Comparison of ENCODE assay signal across 19 cellular contexts in the genomic region with DNA sequence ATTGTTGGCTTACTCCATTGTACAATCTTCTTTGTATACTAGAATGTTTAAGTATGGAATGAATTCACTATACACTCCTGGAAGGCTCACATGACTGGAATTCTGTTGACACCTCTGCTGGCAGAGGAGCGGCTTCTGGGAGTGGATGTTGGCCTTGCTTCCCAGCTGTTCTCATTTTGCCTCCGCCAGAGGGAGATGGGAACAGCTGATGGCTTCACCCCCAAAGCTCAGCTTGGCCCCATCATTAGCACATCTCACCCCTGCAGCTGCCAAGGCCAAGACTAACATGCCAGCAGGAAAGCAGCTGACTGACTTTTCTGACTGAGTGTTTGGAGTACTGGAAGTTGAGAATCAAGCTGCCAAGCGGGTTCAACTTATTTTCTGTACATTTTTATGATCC. TPM values are rescaled to one million over a fixed set of nuclear protein-coding genes. Genes with fewer than 3 reads are reported as not detected.
DNase-seq lines count a peak whose midpoint lies in the region; TF ChIP-seq lines count a peak whose summit lies in the region.
"Had no signal": no experiment of that assay in that cellular context is flagged by ENCODE, and none has a peak within 500 bp of the region (broad histone marks: within the 10 kb centered on the region; RNA-seq: fewer than 3 reads in every experiment).

No MANE protein-coding gene starts in this region.

- H3K4me1 ChIP-seq in SJCRH30 = peaks cover 30% of the 10 kb centered on the region
- H3K4me1 ChIP-seq: breast epithelium had no signal

- H3K9me3 Mint-ChIP-seq in osteocyte (ENCODE audit: unreplicated experiment) (peaks cover 12% of the 10 kb centered on the region), endothelial cell (ENCODE audit: unreplicated experiment) (no peaks in the 10 kb centered on the region)
- peaks cover 4% of the 10 kb centered on the region for H3K9me3 Mint-ChIP-seq in activated T-cell treated with anti-CD3 and anti-CD28 coated beads, Interleukin-2, amount 50 U/mL, for 24 hours

- H3K4me3 Mint-ChIP-seq in osteocyte (ENCODE audit: unreplicated experiment) (no peak overlapping the region), endothelial cell (ENCODE audit: unreplicated experiment) (no peak overlapping the region)
- H3K4me3 Mint-ChIP-seq in activated T-cell treated with anti-CD3 and anti-CD28 coated beads, Interleukin-2, amount 50 U/mL, for 24 hours = no peak overlapping the region
- H3K4me3 Mint-ChIP-seq: activated naive CD8-positive, alpha-beta T cell treated with anti-CD3 and anti-CD28 coated beads, Interleukin-2, amount 50 U/mL, for 24 hours; CD4-positive, alpha-beta T cell; stimulated activated effector memory CD8-positive, alpha-beta T cell treated with anti-CD3 and anti-CD28 coated beads, Interleukin-12 subunit alpha, Interleukin-12 subunit beta, amount 100 ng/mL, for 72 hours had no signal

- H3K27me3 Mint-ChIP-seq in osteocyte (ENCODE audit: unreplicated experiment) = no peaks in the 10 kb centered on the region
- H3K27me3 Mint-ChIP-seq in endothelial cell (ENCODE audit: unreplicated experiment) = no peaks in the 10 kb centered on the region
- H3K27me3 Mint-ChIP-seq in activated T-cell treated with anti-CD3 and anti-CD28 coated beads, Interleukin-2, amount 50 U/mL, for 24 hours = no peaks in the 10 kb centered on the region
- H3K27me3 Mint-ChIP-seq: activated naive CD8-positive, alpha-beta T cell treated with anti-CD3 and anti-CD28 coated beads, Interleukin-2, amount 50 U/mL, for 24 hours; CD4-positive, alpha-beta T cell had no signal

- CTCF ChIA-PET in AG04450 (lab: Charles Lee) = interaction anchor here (1.6 to 1.8 kb wide), 2 partner anchors 391 to 439 kb away, joined by 5 read pairs; no protein-coding TSS in a partner anchor

- no peaks in the 10 kb centered on the region for H3K36me3 ChIP-seq in SJCRH30
- H3K36me3 ChIP-seq: breast epithelium had no signal

- TF ChIP-seq CTCF in AG04450 (IDR thresholded peaks at IDR 0.05; ENCODE audit: low read depth, low read length) (peak; percentile 48), osteocyte (IDR thresholded peaks at IDR 0.05) (no peak), endothelial cell (IDR thresholded peaks at IDR 0.05; ENCODE audit: unreplicated experiment) (no peak)

- H3K27ac Mint-ChIP-seq in osteocyte (ENCODE audit: unreplicated experiment) = peak overlapping the region; percentile 79
- no peak overlapping the region for H3K27ac Mint-ChIP-seq in endothelial cell (ENCODE audit: unreplicated experiment)
- no peak overlapping the region for H3K27ac Mint-ChIP-seq in activated T-cell treated with anti-CD3 and anti-CD28 coated beads, Interleukin-2, amount 50 U/mL, for 24 hours
- H3K27ac Mint-ChIP-seq: activated naive CD8-positive, alpha-beta T cell treated with anti-CD3 and anti-CD28 coated beads, Interleukin-2, amount 50 U/mL, for 24 hours; CD4-positive, alpha-beta T cell; stimulated activated effector memory CD8-positive, alpha-beta T cell treated with anti-CD3 and anti-CD28 coated beads, Interleukin-12 subunit alpha, Interleukin-12 subunit beta, amount 100 ng/mL, for 72 hours had no signal

- DNase-seq in AG04450 (ENCODE audit: low read depth, low spot score) (peak; percentile 53), SJCRH30 (peak; percentile 92 to 95), globus pallidus (ENCODE audit: low spot score) (peak; percentile 57), osteocyte (ENCODE audit: extremely low spot score, unreplicated experiment) (no peak), endothelial cell (ENCODE audit: low spot score) (no peak), NOMO-1 (lab: John Stamatoyannopoulos, UW; ENCODE audit: unreplicated experiment in 2 of 2) (no peak), DMS53 (lab: John Stamatoyannopoulos, UW) (no peak)
- DNase-seq in activated T-cell treated with anti-CD3 and anti-CD28 coated beads, Interleukin-2, amount 50 U/mL, for 24 hours = no peak
- DNase-seq: activated CD4-positive, alpha-beta T cell treated with anti-CD3 and anti-CD28 coated beads, Interleukin-2, amount 50 U/mL, for 4 hours; activated effector memory CD4-positive, alpha-beta T cell treated with anti-CD3 and anti-CD28 coated beads, Interleukin-2, amount 50 U/mL, for 16 hours; activated naive CD8-positive, alpha-beta T cell treated with anti-CD3 and anti-CD28 coated beads, Interleukin-2, amount 50 U/mL, for 24 hours; CD4-positive, alpha-beta T cell; GF-D8; NCI-H1436 treated with DMSO at 0.1 percent for 48 hours; NCI-H345; PC-3 had no signal

- no peak overlapping the region for H3K4me3 ChIP-seq in AG04450 (ENCODE audit: low read depth, low read length)
- H3K4me3 ChIP-seq in SJCRH30 = no peak overlapping the region
- H3K4me3 ChIP-seq: breast epithelium had no signal

- POLR2A ChIA-PET in AG04450 (lab: Yijun Ruan, JAX) = interaction anchor here (0.6 kb wide), 1 partner anchor 120 kb away, joined by 3 read pairs; no protein-coding TSS in a partner anchor

- H3K27me3 ChIP-seq in AG04450 (ENCODE audit: control insufficient read depth, insufficient read depth, low read length) (no peaks in the 10 kb centered on the region), SJCRH30 (no peaks in the 10 kb centered on the region)
- H3K27me3 ChIP-seq: breast epithelium had no signal

- H3K36me3 Mint-ChIP-seq in osteocyte (ENCODE audit: unreplicated experiment) (peaks cover 10% of the 10 kb centered on the region), endothelial cell (ENCODE audit: low read depth, unreplicated experiment) (peaks cover 8% of the 10 kb centered on the region)
- no peaks in the 10 kb centered on the region for H3K36me3 Mint-ChIP-seq in activated T-cell treated with anti-CD3 and anti-CD28 coated beads, Interleukin-2, amount 50 U/mL, for 24 hours (ENCODE audit: low read depth)

- H3K27ac ChIP-seq in AG04450 (ENCODE audit: low read depth, low read length) (no peak overlapping the region), SJCRH30 (peak overlapping the region; percentile 90)
- H3K27ac ChIP-seq: breast epithelium had no signal

- H3K4me1 Mint-ChIP-seq in osteocyte (ENCODE audit: unreplicated experiment) (peaks cover 37% of the 10 kb centered on the region), endothelial cell (ENCODE audit: unreplicated experiment) (no peaks in the 10 kb centered on the region)
- no peaks in the 10 kb centered on the region for H3K4me1 Mint-ChIP-seq in activated T-cell treated with anti-CD3 and anti-CD28 coated beads, Interleukin-2, amount 50 U/mL, for 24 hours (ENCODE audit: low read depth)
- H3K4me1 Mint-ChIP-seq: activated naive CD8-positive, alpha-beta T cell treated with anti-CD3 and anti-CD28 coated beads, Interleukin-2, amount 50 U/mL, for 24 hours had no signal

- H3K9me3 ChIP-seq in AG04450 (ENCODE audit: control insufficient read depth, insufficient read depth, low read length) = peaks cover 2% of the 10 kb centered on the region; the same call in 1 of the 2 replicates
- H3K9me3 ChIP-seq in SJCRH30 (replicated peaks) = no peaks in the 10 kb centered on the region; the same call in 1 of the 2 replicates
- H3K9me3 ChIP-seq: breast epithelium had no signal

RNA-seq across cellular contexts. Expression of a gene that starts 15.1 kb away (rescaled TPM):
- 6.6 and 8.0 TPM in 2 replicates for polyA plus RNA-seq in AG04450 (2011; rRNA removed)
- 11.0 and 11.3 TPM in 2 replicates for polyA minus RNA-seq in AG04450 (2011; rRNA and poly(A)+ RNA removed)
- total RNA-seq in SJCRH30 (2014; rRNA removed; shearing (Covaris generic)) = 0.26 and 0.33 TPM in 2 replicates
- 41.7 and 45.6 TPM in 2 replicates for total RNA-seq in osteocyte
- total RNA-seq in endothelial cell (ENCODE audit: unreplicated experiment) = 9.0 TPM
- total RNA-seq: left lobe of liver had no signal

Comparison
In these comparisons a context has a peak if more than half of its experiments do, and no peak if none do; other contexts are left out.
1. DNase-seq: peak in AG04450 (single experiment), SJCRH30 (2 of 2) and globus pallidus (single experiment); none in osteocyte (single experiment), endothelial cell (single experiment), NOMO-1 (0 of 2), activated T-cell treated with anti-CD3 and anti-CD28 coated beads, Interleukin-2, amount 50 U/mL, for 24 hours (single experiment) and DMS53 (single experiment).